Comparison of ENCODE assay signal across 12 cellular contexts in genomic region chr12:103634732-103635131, GRCh38. TPM values are rescaled to one million over a fixed set of nuclear protein-coding genes. Genes with fewer than 3 reads are reported as not detected.
"Had no signal": no experiment of that assay in that cellular context is flagged by ENCODE, and none has a peak within 500 bp of the region (broad histone marks: within the 10 kb centered on the region; RNA-seq: fewer than 3 reads in every experiment).

No MANE protein-coding gene starts in this region.

- H3K36me3 ChIP-seq: HAP-1 had no signal

- H3K9ac ChIP-seq: GM23248 had no signal

- H3K4me3 ChIP-seq: GM23248, GM23338, HAP-1 had no signal

- H3K4me2 ChIP-seq: GM23338 had no signal

- H3K4me1 ChIP-seq: HAP-1 had no signal

- ATAC-seq: GM23338, HCT116 had no signal

- FAIRE-seq: H1, H54 had no signal

- DNase-seq: GM23248, GOT3, H7, H9, HCEC 1CT, HFFc6 had no signal

- H2AFZ ChIP-seq: GM23248, GM23338 had no signal

- H3K27ac ChIP-seq: GM23248 had no signal

- H3K9me3 ChIP-seq: HAP-1 had no signal

RNA-seq across cellular contexts. Expression of gene STAB2, which starts 47.7 kb away (rescaled TPM):
- total RNA-seq: GM23248, H1, H4, H7, HFFc6 had no signal
- polyA plus RNA-seq: GM23248, GM23338, H1 had no signal
